Comparison of ENCODE assay signal across 20 cellular contexts in genomic region chr3:171260899-171261298, GRCh38.
DNase-seq lines count a peak whose midpoint lies in the region; ATAC-seq, FAIRE-seq and TF ChIP-seq lines count a peak whose summit lies in the region.
"Had no signal": no experiment of that assay in that cellular context is flagged by ENCODE, and none has a peak within 500 bp of the region (broad histone marks: within the 10 kb centered on the region; RNA-seq: fewer than 3 reads in every experiment).

No MANE protein-coding gene starts in this region.

- H4K20me1 ChIP-seq in H9 (ENCODE audit: control insufficient read depth, insufficient read depth, insufficient read length) (no peaks in the 10 kb centered on the region), GM12878 (ENCODE audit: control insufficient read depth, insufficient read depth) (no peaks in the 10 kb centered on the region), keratinocyte (ENCODE audit: control insufficient read depth, extremely low read depth, insufficient read depth, low read length) (no peaks in the 10 kb centered on the region)
- H4K20me1 ChIP-seq: BLaER1 treated with 17β-estradiol and CSF1 and Interleukin-3, amounts not matched to agents 10 nM and 100 nM had no signal

- no peaks in the 10 kb centered on the region for H3K79me1 ChIP-seq in H9 (ENCODE audit: insufficient read depth, low read depth, low read length, poor library complexity, severe bottlenecking)

- H3K4me1 ChIP-seq in H9 (ENCODE audit: insufficient read depth, low read length) (peaks cover 15% of the 10 kb centered on the region; the same call in 1 of the 2 replicates), GM12878 (ENCODE audit: control insufficient read depth, insufficient read depth, low read length) (peaks cover 83% of the 10 kb centered on the region), keratinocyte (ENCODE audit: control insufficient read depth, extremely low read depth, insufficient read depth, low read length) (peaks cover 11% of the 10 kb centered on the region), aorta (ENCODE audit: control insufficient read depth in 1 of 2, insufficient read depth in 2 of 2, low read length in 2 of 2) (peaks cover 7 to 11% of the 10 kb centered on the region in 2 donors)

- TF ChIP-seq EP300 in GM12878 (IDR thresholded peaks at IDR 0.05; ENCODE audit: borderline replicate concordance in 1 of 2, control insufficient read depth in 1 of 2, low read depth in 2 of 2, low read length in 2 of 2), result no peak

- ATAC-seq in GM12878 (no peak), aorta (ENCODE audit: low FRiP score) (no peak)

- no peak overlapping the region for H3K9ac ChIP-seq in H9 (ENCODE audit: extremely low read depth, insufficient read length, low read length)
- no peak overlapping the region for H3K9ac ChIP-seq in GM12878 (ENCODE audit: control insufficient read depth, insufficient read depth, low read length)
- H3K9ac ChIP-seq in keratinocyte (ENCODE audit: control insufficient read depth, extremely low read depth, insufficient read depth, low read length), result no peak overlapping the region
- H3K9ac ChIP-seq: BLaER1 treated with 17β-estradiol and CSF1 and Interleukin-3, amounts not matched to agents 10 nM and 100 nM had no signal

- H3K18ac ChIP-seq in H9 (ENCODE audit: insufficient read length, low read depth, low read length), result no peak overlapping the region

- H3K36me3 Mint-ChIP-seq in H9 (ENCODE audit: insufficient read depth in 1 of 3, low read depth in 3 of 3), result 0 out of 7 replicates have a peak, but pooled peaks cover 0 to 2% (median 0%) of the 10 kb centered on the region in 3 experiments

- no peak overlapping the region for H3K14ac ChIP-seq in H9 (ENCODE audit: insufficient read depth, low read length)

- no peak overlapping the region for H4K91ac ChIP-seq in H9 (ENCODE audit: insufficient read length, low read depth, low read length)

- H2BK15ac ChIP-seq in H9 (ENCODE audit: low read depth, low read length), result no peak overlapping the region

- H3K56ac ChIP-seq in H9 (ENCODE audit: insufficient read length, low read depth, low read length), result no peak overlapping the region

- no peak overlapping the region for H3K4ac ChIP-seq in H9 (ENCODE audit: low read depth, low read length)

- H3K27ac ChIP-seq in H9 (ENCODE audit: insufficient read length, low read depth, low read length), result no peak overlapping the region
- peak overlapping the region; percentile 13; the same call in 1 of the 2 replicates for H3K27ac ChIP-seq in GM12878 (ENCODE audit: control insufficient read depth, insufficient read depth)
- H3K27ac ChIP-seq in keratinocyte (ENCODE audit: control insufficient read depth, insufficient read depth, low read length), result no peak overlapping the region
- no peak overlapping the region for H3K27ac ChIP-seq in aorta (ENCODE audit: low read depth in 1 of 2, low read length in 2 of 2)
- H3K27ac ChIP-seq: esophagus muscularis mucosa, VCaP had no signal

- SMC1A ChIA-PET in GM12878 (lab: Charles Lee; ENCODE audit: uncharacterized antibody, unreplicated experiment), result interaction anchor here (0.6 to 28.2 kb wide), 7 partner anchors 9 to 194 kb away, joined by 3 to 657 read pairs (median 7); no protein-coding TSS in a partner anchor

- DNase-seq in DMS53 (lab: John Stamatoyannopoulos, UW), result peak; percentile 48
- DNase-seq in DMS53 treated with DMSO at 0.1 percent for 48 hours (lab: John Stamatoyannopoulos, UW; ENCODE audit: unreplicated experiment), result no peak
- no peak for DNase-seq in H9
- DNase-seq in GM12878 (ENCODE audit: low read depth, low spot score), result no peak
- DNase-seq in keratinocyte (ENCODE audit: low read depth, low spot score), result no peak
- no peak for DNase-seq in NCI-H510A treated with DMSO at 0.1 percent for 48 hours (lab: John Stamatoyannopoulos, UW)
- no peak for DNase-seq in activated CD4-positive, alpha-beta T cell treated with anti-CD3 and anti-CD28 coated beads for 4 hours
- DNase-seq in aorta, result no peak
- DNase-seq: 8988T, DMS79, H7, NCI-H2171, nephron progenitor cell, RPMI8226, trophoblast cell had no signal

- H3K4me2 ChIP-seq in H9 (ENCODE audit: insufficient read depth, insufficient read length, low read length), result no peak overlapping the region
- H3K4me2 ChIP-seq in GM12878 (ENCODE audit: control insufficient read depth, insufficient read depth), result no peak overlapping the region
- H3K4me2 ChIP-seq in keratinocyte (ENCODE audit: control insufficient read depth, extremely low read depth, insufficient read depth, low read depth, low read length), result peak overlapping the region; percentile 51

- no peak overlapping the region for H4K5ac ChIP-seq in H9 (ENCODE audit: insufficient read length, low read depth, low read length)

- H3K4me3 ChIP-seq in GM12878, result no peak overlapping the region
- H3K4me3 ChIP-seq in keratinocyte (ENCODE audit: control insufficient read depth in 2 of 3, extremely low read depth in 1 of 3, insufficient read depth in 2 of 3, low read depth in 1 of 3, low read length in 3 of 3), result no peak overlapping the region
- no peak overlapping the region for H3K4me3 ChIP-seq in aorta (ENCODE audit: low read length in 2 of 2)
- H3K4me3 ChIP-seq: BLaER1 treated with 17β-estradiol and CSF1 and Interleukin-3, amounts not matched to agents 10 nM and 100 nM; esophagus muscularis mucosa had no signal

- in situ Hi-C loops in GM12878 (cut with MboI), result no loop called here

- H3K23me2 ChIP-seq in H9 (ENCODE audit: insufficient read length, low read depth, low read length, poor library complexity, severe bottlenecking), result no peaks in the 10 kb centered on the region

- dilution Hi-C loops in keratinocyte (cut with MboI; ENCODE audit: extremely low pct_ligation_motif_present, low sequenced_read_pairs), result no loop called here

- no peak overlapping the region for H2AK5ac ChIP-seq in H9 (ENCODE audit: insufficient read length, low read length)

- TF ChIP-seq RAD21 in GM12878 (IDR thresholded peaks at IDR 0.05; ENCODE audit: insufficient read depth, low read depth, low read length), result no peak

- POLR2A ChIA-PET in GM12878 (lab: Charles Lee), result interaction anchor here (1.2 to 1.8 kb wide), 4 partner anchors 8 to 70 kb away, joined by 3 to 13 read pairs (median 6); no protein-coding TSS in a partner anchor

- no peaks in the 10 kb centered on the region for H3K9me3 Mint-ChIP-seq in H9
- H3K9me3 Mint-ChIP-seq: activated T-helper 2 cell treated with anti-CD3 and anti-CD28 coated beads, Interferon-gamma antibody, Interleukin-2, Interleukin-4, amounts not matched to agents 10 μg/mL and 5 μg/mL and 100 μg/mL, durations not matched to agents 14 hours and 24 hours and 36 hours; nephron progenitor cell had no signal

- H3K4me1 Mint-ChIP-seq in H9, result peaks cover 19 to 22% of the 10 kb centered on the region in 2 experiments

- H2BK20ac ChIP-seq in H9 (ENCODE audit: low read depth, low read length, poor library complexity, severe bottlenecking), result no peak overlapping the region

- TF ChIP-seq CTCF in H9 (conservative IDR thresholded peaks at IDR 0.05), result no peak
- no peak for TF ChIP-seq CTCF in GM12878 (IDR thresholded peaks at IDR 0.05 in 2 of 3, conservative IDR thresholded peaks at IDR 0.05 in 1 of 3; ENCODE audit: control insufficient read depth in 2 of 3, extremely low read depth in 1 of 3, insufficient read depth in 1 of 3, low read depth in 3 of 3, low read length in 3 of 3)
- no peak for TF ChIP-seq CTCF in keratinocyte (optimal IDR thresholded peaks at IDR 0.05 in 1 of 3, IDR thresholded peaks at IDR 0.05 in 1 of 3, conservative IDR thresholded peaks at IDR 0.05 in 1 of 3; ENCODE audit: extremely low read depth in 1 of 3, insufficient read depth in 2 of 3, low read length in 3 of 3)

- H3K9me1 ChIP-seq in keratinocyte (ENCODE audit: control insufficient read depth, extremely low read depth, insufficient read depth, low read length), result no peaks in the 10 kb centered on the region

- intact Hi-C loops in GM12878 (cut with micrococcal nuclease; ENCODE audit: unreplicated experiment), result no loop called here
- intact Hi-C loops in aorta (cut with DNase I), result no loop called here

- no peak overlapping the region for H3K4me3 Mint-ChIP-seq in H9
- H3K4me3 Mint-ChIP-seq: nephron progenitor cell had no signal

- H2BK120ac ChIP-seq in H9 (ENCODE audit: low read depth, low read length, poor library complexity, severe bottlenecking), result no peak overlapping the region

- FAIRE-seq in GM12878 (lab: Jason Lieb, UNC) (no peak), keratinocyte (lab: Jason Lieb, UNC) (no peak)
- FAIRE-seq: GM18507 had no signal

- no peak overlapping the region for H2BK5ac ChIP-seq in H9 (ENCODE audit: insufficient read length, low read length)

- H2AFZ ChIP-seq in H9 (ENCODE audit: low read length) (no peak overlapping the region), GM12878 (ENCODE audit: control insufficient read depth, low read depth, low read length) (no peak overlapping the region), keratinocyte (ENCODE audit: control insufficient read depth, low read length) (peak overlapping the region; percentile 71)

- TF ChIP-seq POLR2A in GM12878 (IDR thresholded peaks at IDR 0.05; ENCODE audit: low read depth, low read length), result no peak

- no peak overlapping the region for H3T11ph ChIP-seq in H9 (ENCODE audit: low read length)

- H3K36me3 ChIP-seq in GM12878 (ENCODE audit: control insufficient read depth in 2 of 2, insufficient read depth in 2 of 2, low read length in 1 of 2) (no peaks in the 10 kb centered on the region), keratinocyte (ENCODE audit: control insufficient read depth in 2 of 2, extremely low read depth in 1 of 2, insufficient read depth in 2 of 2, low read length in 2 of 2) (no peaks in the 10 kb centered on the region), aorta (ENCODE audit: control insufficient read depth in 1 of 2, insufficient read depth in 2 of 2, low read length in 1 of 2) (no peaks in the 10 kb centered on the region)
- H3K36me3 ChIP-seq: BLaER1 treated with 17β-estradiol and CSF1 and Interleukin-3, amounts not matched to agents 10 nM and 100 nM; esophagus muscularis mucosa had no signal

- no peaks in the 10 kb centered on the region for H3K27me3 ChIP-seq in H9 (ENCODE audit: insufficient read depth, low read length)
- H3K27me3 ChIP-seq in GM12878 (replicated peaks in 1 of 2; ENCODE audit: control insufficient read depth in 2 of 2, insufficient read depth in 2 of 2, low read length in 1 of 2), result no peaks in the 10 kb centered on the region
- H3K27me3 ChIP-seq in keratinocyte (ENCODE audit: control insufficient read depth, extremely low read depth, insufficient read depth, low read length), result no peaks in the 10 kb centered on the region
- no peaks in the 10 kb centered on the region for H3K27me3 ChIP-seq in aorta (ENCODE audit: control insufficient read depth in 1 of 2, insufficient read depth in 2 of 2, low read length in 1 of 2)
- H3K27me3 ChIP-seq: BLaER1 treated with 17β-estradiol and CSF1 and Interleukin-3, amounts not matched to agents 10 nM and 100 nM; esophagus muscularis mucosa had no signal

- no peaks in the 10 kb centered on the region for H3K27me3 Mint-ChIP-seq in H9 (ENCODE audit: low read depth)

- H3K9me3 ChIP-seq in H9 (ENCODE audit: control insufficient read depth, low read depth, low read length) (no peaks in the 10 kb centered on the region), GM12878 (replicated peaks; ENCODE audit: control insufficient read depth, insufficient read depth, low read length) (no peaks in the 10 kb centered on the region; the same call in 2 of the 3 replicates), keratinocyte (ENCODE audit: control insufficient read depth, low read depth, low read length) (no peaks in the 10 kb centered on the region), aorta (ENCODE audit: control insufficient read depth, low read length) (no peaks in the 10 kb centered on the region)
- H3K9me3 ChIP-seq: BLaER1 treated with 17β-estradiol and CSF1 and Interleukin-3, amounts not matched to agents 10 nM and 100 nM; esophagus muscularis mucosa had no signal

- WGBS in H9 (ENCODE audit: extremely low coverage, insufficient read length, low lambda C conversion rate), result no CpG with 5 or more reads among the region's 3 CpGs
- WGBS in GM12878 (ENCODE audit: insufficient coverage, insufficient replicate concordance, low lambda C conversion rate, missing lambda C conversion rate), result 98% methylated on average over 3 of the region's 3 CpGs
- WGBS in aorta, 2 donors, result 91 to 92% methylated on average over 3 of the region's 3 CpGs

- H2BK12ac ChIP-seq in H9 (ENCODE audit: insufficient read length, low read depth, low read length), result peak overlapping the region; percentile 14

- RAD21 ChIA-PET in GM12878 (lab: Charles Lee; ENCODE audit: unreplicated experiment), result interaction anchor here (0.9 to 7.0 kb wide), 7 partner anchors 8 to 108 kb away, joined by 3 to 68 read pairs (median 6); no protein-coding TSS in a partner anchor

- H4K8ac ChIP-seq in H9 (replicated peaks; ENCODE audit: insufficient read length, low read depth, low read length), result no peak overlapping the region

- H3K27ac Mint-ChIP-seq in H9, result no peak overlapping the region
- H3K27ac Mint-ChIP-seq: activated T-helper 2 cell treated with anti-CD3 and anti-CD28 coated beads, Interferon-gamma antibody, Interleukin-2, Interleukin-4, amounts not matched to agents 10 μg/mL and 5 μg/mL and 100 μg/mL, durations not matched to agents 14 hours and 24 hours and 36 hours; nephron progenitor cell had no signal

- H3K23ac ChIP-seq in H9 (ENCODE audit: insufficient read length, low read depth, low read length), result no peak overlapping the region

- CTCF ChIA-PET in GM12878 (lab: Yijun Ruan, JAX), result interaction anchor here (0.7 to 8.0 kb wide), 8 partner anchors 9 to 89 kb away, joined by 3 to 42 read pairs (median 4); no protein-coding TSS in a partner anchor

- no TSS peak for BruUV-seq in GM12878 (replicated peaks; lab: Mats Ljungman, UMichigan)

- H3K79me2 ChIP-seq in H9 (ENCODE audit: insufficient read depth, low read length) (peaks cover 3% of the 10 kb centered on the region; the same call in 1 of the 2 replicates), GM12878 (ENCODE audit: control insufficient read depth, insufficient read depth, low read length) (peaks cover 96% of the 10 kb centered on the region), keratinocyte (ENCODE audit: control insufficient read depth, insufficient read depth, low read length) (no peaks in the 10 kb centered on the region)
